Comparison of ENCODE assay signal across 14 cellular contexts in genomic region chr2:12059616-12060441, GRCh38.
A peak's percentile ranks its signal among the peaks of the same experiment; 100 is the strongest.
DNase-seq lines count a peak whose midpoint lies in the region; ATAC-seq and TF ChIP-seq lines count a peak whose summit lies in the region.
"Had no signal": no experiment of that assay in that cellular context is flagged by ENCODE, and none has a peak within 500 bp of the region (broad histone marks: within the 10 kb centered on the region; RNA-seq: fewer than 3 reads in every experiment).

No MANE protein-coding gene starts in this region.

- 81% methylated on average over 2 of the region's 2 CpGs for WGBS in right cardiac atrium

- DNase-seq in MCF 10A (ENCODE audit: unreplicated experiment) (peak; percentile 32), breast epithelium (ENCODE audit: low spot score in 2 of 2) (no peak), RPMI7951 (ENCODE audit: low read depth) (peak; percentile 95), fibroblast of gingiva (ENCODE audit: low read depth) (peak; percentile 30), posterior vena cava (ENCODE audit: low spot score) (no peak), right cardiac atrium (no peak), posterior cingulate gyrus (no peak)
- DNase-seq in CD4-positive, alpha-beta T cell, result no peak
- DNase-seq: activated CD4-positive, alpha-beta T cell treated with anti-CD3 and anti-CD28 coated beads for 1 hour; activated T-cell treated with anti-CD3 and anti-CD28 coated beads, Interleukin-2, amount 50 U/mL, for 1 hour; NCI-H446 treated with DMSO at 0.1 percent for 48 hours; Right ventricle myocardium superior; transverse colon had no signal

- CTCF ChIA-PET in MCF 10A (lab: Yijun Ruan, JAX), result interaction anchor here (0.6 kb wide), 1 partner anchor 230 kb away, joined by 3 read pairs; no protein-coding TSS in a partner anchor
- CTCF ChIA-PET in CD4-positive, alpha-beta T cell (lab: Charles Lee), result no interaction called here

- H3K9me3 ChIP-seq in breast epithelium (no peaks in the 10 kb centered on the region), right cardiac atrium (ENCODE audit: control insufficient read depth, low read length) (no peaks in the 10 kb centered on the region)
- H3K9me3 ChIP-seq in CD4-positive, alpha-beta T cell (ENCODE audit: control insufficient read depth, low read length), result no peaks in the 10 kb centered on the region
- H3K9me3 ChIP-seq: transverse colon had no signal

- no peaks in the 10 kb centered on the region for H3K4me1 ChIP-seq in breast epithelium
- H3K4me1 ChIP-seq in right cardiac atrium (ENCODE audit: control insufficient read depth, insufficient read depth, low read length), result no peaks in the 10 kb centered on the region

- TF ChIP-seq CTCF in MCF 10A (IDR thresholded peaks at IDR 0.05; ENCODE audit: unreplicated experiment) (no peak), breast epithelium (IDR thresholded peaks at IDR 0.05) (no peak)
- no peak for TF ChIP-seq CTCF in CD4-positive, alpha-beta T cell (IDR thresholded peaks at IDR 0.05)

- H3K4me1 Mint-ChIP-seq in MCF 10A (ENCODE audit: insufficient read depth, unreplicated experiment), result peaks cover 22% of the 10 kb centered on the region
- H3K4me1 Mint-ChIP-seq in CD4-positive, alpha-beta T cell (ENCODE audit: low read depth), result peaks cover 22% of the 10 kb centered on the region

- no peaks in the 10 kb centered on the region for H3K27me3 ChIP-seq in breast epithelium
- H3K27me3 ChIP-seq in right cardiac atrium (ENCODE audit: control insufficient read depth, insufficient read depth), result no peaks in the 10 kb centered on the region
- no peaks in the 10 kb centered on the region for H3K27me3 ChIP-seq in CD4-positive, alpha-beta T cell (ENCODE audit: control insufficient read depth, insufficient read depth, low read length)
- H3K27me3 ChIP-seq: transverse colon had no signal

- no peaks in the 10 kb centered on the region for H3K36me3 ChIP-seq in breast epithelium
- H3K36me3 ChIP-seq: transverse colon had no signal

- no peak for TF ChIP-seq POLR2A in breast epithelium (IDR thresholded peaks at IDR 0.05)

- POLR2A ChIA-PET in MCF 10A (lab: Yijun Ruan, JAX), result no interaction called here
- POLR2A ChIA-PET in CD4-positive, alpha-beta T cell (lab: Charles Lee), result no interaction called here

- ATAC-seq in right cardiac atrium, result no peak
- no peak for ATAC-seq in CD4-positive, alpha-beta T cell (ENCODE audit: poor library complexity)

- peaks cover 10% of the 10 kb centered on the region for H3K9me3 Mint-ChIP-seq in MCF 10A (ENCODE audit: unreplicated experiment)
- H3K9me3 Mint-ChIP-seq in CD4-positive, alpha-beta T cell, result peaks cover 2% of the 10 kb centered on the region

- BruUV-seq in MCF 10A (replicated peaks; lab: Mats Ljungman, UMichigan), result no TSS peak

- H3K27ac ChIP-seq in breast epithelium (no peak overlapping the region), right cardiac atrium (ENCODE audit: low read length) (no peak overlapping the region)
- no peak overlapping the region for H3K27ac ChIP-seq in CD4-positive, alpha-beta T cell (ENCODE audit: low read depth, low read length)
- H3K27ac ChIP-seq: transverse colon had no signal

- no peaks in the 10 kb centered on the region for H3K36me3 Mint-ChIP-seq in MCF 10A (ENCODE audit: insufficient read depth, unreplicated experiment)
- no peaks in the 10 kb centered on the region for H3K36me3 Mint-ChIP-seq in CD4-positive, alpha-beta T cell (ENCODE audit: low read depth)
- H3K36me3 Mint-ChIP-seq: brain had no signal

- no peak overlapping the region for H3K4me3 Mint-ChIP-seq in MCF 10A (ENCODE audit: unreplicated experiment)
- H3K4me3 Mint-ChIP-seq in CD4-positive, alpha-beta T cell, result no peak overlapping the region
- H3K4me3 Mint-ChIP-seq: brain had no signal

- H3K4me3 ChIP-seq in breast epithelium (no peak overlapping the region), right cardiac atrium (ENCODE audit: low read length) (no peak overlapping the region)
- H3K4me3 ChIP-seq: transverse colon had no signal

- intact Hi-C loops in MCF 10A (cut with micrococcal nuclease) (no loop called here), breast epithelium (cut with DNase I; ENCODE audit: low total_unique reads) (loop anchor here (10.0 kb wide), 1 partner anchor 1875 kb away; no protein-coding TSS in a partner anchor), posterior vena cava (cut with DNase I) (no loop called here), right cardiac atrium (cut with DNase I) (no loop called here), posterior cingulate gyrus (cut with DNase I) (no loop called here)
- intact Hi-C loops in CD4-positive, alpha-beta T cell (cut with DNase I, micrococcal nuclease), result no loop called here

- H3K27me3 Mint-ChIP-seq in MCF 10A (ENCODE audit: insufficient read depth, unreplicated experiment), result no peaks in the 10 kb centered on the region
- H3K27me3 Mint-ChIP-seq in CD4-positive, alpha-beta T cell, result no peaks in the 10 kb centered on the region
- H3K27me3 Mint-ChIP-seq: brain had no signal

- no peak overlapping the region for H3K27ac Mint-ChIP-seq in MCF 10A (ENCODE audit: low read depth, unreplicated experiment)
- H3K27ac Mint-ChIP-seq in CD4-positive, alpha-beta T cell, result no peak overlapping the region

Comparison
In these comparisons a context has a peak if more than half of its experiments do, and no peak if none do; other contexts are left out.
1. DNase-seq: peak in MCF 10A (single experiment), RPMI7951 (single experiment) and fibroblast of gingiva (single experiment); none in breast epithelium (0 of 2), posterior vena cava (single experiment), right cardiac atrium (0 of 3), posterior cingulate gyrus (0 of 10) and CD4-positive, alpha-beta T cell (0 of 10).